In genomic region chr3:52454938-52455282, GRCh38 we compare ENCODE assay signal across 8 cellular contexts. TPM values are rescaled to one million over a fixed set of nuclear protein-coding genes. Genes with fewer than 3 reads are reported as not detected.
A peak's percentile ranks its signal among the peaks of the same experiment; 100 is the strongest.
DNase-seq lines count a peak whose midpoint lies in the region; ATAC-seq, FAIRE-seq and TF ChIP-seq lines count a peak whose summit lies in the region.

No MANE protein-coding gene starts in this region.

- H3K4me1 ChIP-seq in heart left ventricle (peaks cover 0 to 44% (median 24%) of the 10 kb centered on the region in 12 donors), lower lobe of right lung (peaks cover 38% of the 10 kb centered on the region)

- no peak for TF ChIP-seq POLR2A in heart left ventricle (IDR thresholded peaks at IDR 0.05)

- H3K27ac ChIP-seq in heart left ventricle (peak overlapping the region; percentile 85 to 99 (median 94)), angular gyrus (ENCODE audit: low read depth, low read length) (peak overlapping the region; percentile 98), lower lobe of right lung (peak overlapping the region; percentile 92)

- H3K4me3 ChIP-seq in heart left ventricle (peak overlapping the region; percentile 57 to 92 (median 81)), lower lobe of right lung (peak overlapping the region; percentile 74)

- H3K27me3 ChIP-seq in heart left ventricle (no peaks in the 10 kb centered on the region), lower lobe of right lung (ENCODE audit: low read depth) (no peaks in the 10 kb centered on the region)

- H3K36me3 ChIP-seq in heart left ventricle (peaks cover 0 to 46% (median 28%) of the 10 kb centered on the region in 9 donors), lower lobe of right lung (peaks cover 25% of the 10 kb centered on the region)

- FAIRE-seq in urothelium cell line (lab: Jason Lieb, UNC) = peak; percentile 13

- no peak for ATAC-seq in heart left ventricle
- ATAC-seq in Right ventricle myocardium superior (ENCODE audit: poor library complexity) = no peak
- peak; percentile 0 to 3 for ATAC-seq in lower lobe of right lung
- no peak for ATAC-seq in HG02885 (IDR thresholded peaks at IDR 0.05; ENCODE audit: poor library complexity, unreplicated experiment)

- H3K9me3 ChIP-seq in heart left ventricle = no peaks in the 10 kb centered on the region
- H3K9me3 ChIP-seq in lower lobe of right lung = no peaks in the 10 kb centered on the region

- 25 to 35% (median 31%) methylated on average over 10 to 11 of the region's 11 CpGs for WGBS in heart left ventricle, 4 donors

- TF ChIP-seq CTCF in heart left ventricle (IDR thresholded peaks at IDR 0.05) = no peak
- no peak for TF ChIP-seq CTCF in lower lobe of right lung (IDR thresholded peaks at IDR 0.05)

- DNase-seq in heart left ventricle (no peak), Right ventricle myocardium superior (no peak), lower lobe of right lung (no peak), urothelium cell line (ENCODE audit: low spot score) (no peak), NCI-H1105 (lab: John Stamatoyannopoulos, UW) (no peak), OCI-M2 (lab: John Stamatoyannopoulos, UW; ENCODE audit: unreplicated experiment) (no peak)

- intact Hi-C loops in heart left ventricle (cut with DNase I) = loop anchor here in 2 of 10 donors (5.0 to 10.0 kb wide), 2 partner anchors 82 to 230 kb away; partner anchors contain the start of genes GNL3 (in 1 of the 2), PBRM1 (in 1 of the 2) and UQCC5 (in 1 of the 2)
- intact Hi-C loops in Right ventricle myocardium superior (cut with DNase I) = no loop called here
- intact Hi-C loops in lower lobe of right lung (cut with DNase I) = no loop called here

RNA-seq across cellular contexts. Expression of gene NISCH, which starts 0.5 kb away (rescaled TPM):
- total RNA-seq in heart left ventricle = 10 to 100 TPM; 29.5 to 56.2 (median 43.9) TPM
- 10 to 100 TPM; 28.8 to 30.2 TPM for polyA plus RNA-seq in heart left ventricle
- 46.0 TPM for total RNA-seq in Right ventricle myocardium superior
- total RNA-seq in lower lobe of right lung = 90.2 TPM

RNA-seq across cellular contexts. Expression of gene TNNC1, which starts 1.1 kb away (rescaled TPM):
- over 10,000 TPM in 2 of 9 donors, 1,000 to 10,000 TPM in 7; 4,301 to 15,255 (median 8,364) TPM for total RNA-seq in heart left ventricle
- polyA plus RNA-seq in heart left ventricle = over 10,000 TPM in 1 of 2 donors, 1,000 to 10,000 TPM in 1; 6,829 to 20,003 TPM
- 7,948 TPM for total RNA-seq in Right ventricle myocardium superior
- 44.0 TPM for total RNA-seq in lower lobe of right lung

RNA-seq across cellular contexts. Expression of gene SEMA3G, which starts 10.0 kb away (rescaled TPM):
- total RNA-seq in heart left ventricle (10 to 100 TPM; 13.4 to 29.0 (median 14.4) TPM), Right ventricle myocardium superior (10.4 TPM), lower lobe of right lung (23.6 TPM)
- 10 to 100 TPM; 11.4 to 19.6 TPM for polyA plus RNA-seq in heart left ventricle

RNA-seq across cellular contexts. Expression of gene STAB1, which starts 40.2 kb away (rescaled TPM):
- 100 to 1,000 TPM in 2 of 9 donors, 10 to 100 TPM in 7; 34.1 to 351 (median 50.6) TPM for total RNA-seq in heart left ventricle
- 10 to 100 TPM; 41.0 to 79.1 TPM for polyA plus RNA-seq in heart left ventricle
- total RNA-seq in Right ventricle myocardium superior = 74.7 TPM
- 133 TPM for total RNA-seq in lower lobe of right lung

RNA-seq across cellular contexts. Expression of gene PHF7, which starts 44.5 kb away (rescaled TPM):
- total RNA-seq in heart left ventricle = 10 to 100 TPM; 10.8 to 27.6 (median 16.4) TPM
- polyA plus RNA-seq in heart left ventricle = 1 to 10 TPM; 4.0 to 4.2 TPM
- total RNA-seq in Right ventricle myocardium superior = 16.8 TPM
- total RNA-seq in lower lobe of right lung = 7.7 TPM

Comparison
In these comparisons a context has a peak if more than half of its experiments do, and no peak if none do; other contexts are left out.
1. ATAC-seq: peak in lower lobe of right lung (2 of 2); none in heart left ventricle (0 of 4), Right ventricle myocardium superior (single experiment) and HG02885 (single experiment).
2. RNA of gene TNNC1, which starts 1.1 kb away (total RNA-seq): 4,301 to 15,255 TPM in heart left ventricle and 7,948 TPM in Right ventricle myocardium superior (single experiment); 44.0 TPM in lower lobe of right lung (single experiment); every median in the first group is over 10 times any median in the second.
3. Peak in every context shown above with its lines, with median percentiles within 50 percentile points of each other: H3K27ac ChIP-seq.